Comparison of ENCODE assay signal across 2 cellular contexts in the genomic region with DNA sequence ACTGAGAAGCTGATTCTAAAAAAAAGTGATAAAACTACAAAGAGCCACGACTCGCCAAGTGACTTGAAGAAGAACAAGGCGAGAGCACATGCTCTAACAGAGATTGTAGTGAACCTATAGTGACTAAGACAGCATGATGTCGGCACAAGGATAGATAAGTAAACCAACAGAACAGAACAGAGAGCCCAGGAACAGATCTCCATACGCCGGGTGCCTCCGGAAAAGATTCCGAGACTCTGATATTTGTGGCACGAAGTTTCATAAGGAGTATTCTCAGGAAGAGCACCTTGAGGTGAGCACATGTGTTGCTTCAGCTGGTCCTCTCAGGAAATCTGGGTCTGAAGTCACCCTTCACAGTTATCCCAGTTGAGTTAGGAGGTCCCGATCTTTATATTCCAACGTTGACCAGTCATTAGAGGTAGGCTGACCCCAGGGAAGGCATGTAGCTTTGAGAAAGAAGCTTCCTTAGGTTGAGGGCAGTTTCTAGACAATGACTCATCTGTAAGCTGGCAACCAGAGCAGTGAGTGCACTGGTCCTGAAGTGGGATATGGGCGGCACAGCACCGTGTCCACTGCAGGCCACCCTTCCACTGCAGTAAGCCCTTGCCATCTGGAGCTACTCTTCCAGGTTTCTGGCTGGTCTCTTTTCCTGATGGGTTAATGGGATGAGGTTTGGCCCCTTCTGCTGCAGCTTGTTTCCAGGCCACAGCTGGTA.
TF ChIP-seq lines count a peak whose summit lies in the region.

No MANE protein-coding gene starts in this region.

TF ChIP-seq in H1, 55 proteins besides CTCF, POLR2A, EP300 and RAD21 (continues in another document):
- TF ChIP-seq PHF8 (conservative IDR thresholded peaks at IDR 0.05; ENCODE audit: low read depth, low read length) (no peak), RXRA (IDR thresholded peaks at IDR 0.05; ENCODE audit: insufficient read depth, low read depth, low read length) (no peak), KDM5A (IDR thresholded peaks at IDR 0.05; ENCODE audit: low read length) (no peak), SP1 (IDR thresholded peaks at IDR 0.05; ENCODE audit: low read depth, low read length) (no peak), ZNF274 (IDR thresholded peaks at IDR 0.05; ENCODE audit: borderline replicate concordance, extremely low read depth, low read length) (no peak), EZH2 (IDR thresholded peaks at IDR 0.05; ENCODE audit: low read depth, low read length, severe bottlenecking) (no peak), CBX8 (IDR thresholded peaks at IDR 0.05; ENCODE audit: borderline replicate concordance, low read depth, low read length) (no peak), JUND (IDR thresholded peaks at IDR 0.05; ENCODE audit: low read length) (no peak), POU5F1 (IDR thresholded peaks at IDR 0.05; ENCODE audit: low read depth, low read length) (no peak), ASH2L (IDR thresholded peaks at IDR 0.05; ENCODE audit: low read length) (no peak), RNF2 (IDR thresholded peaks at IDR 0.05; ENCODE audit: borderline replicate concordance, low read depth, low read length, missing control alignments, poor library complexity, severe bottlenecking) (no peak), JUN (IDR thresholded peaks at IDR 0.05; ENCODE audit: low read depth, low read length) (no peak)
- TF ChIP-seq, protein P1, sequence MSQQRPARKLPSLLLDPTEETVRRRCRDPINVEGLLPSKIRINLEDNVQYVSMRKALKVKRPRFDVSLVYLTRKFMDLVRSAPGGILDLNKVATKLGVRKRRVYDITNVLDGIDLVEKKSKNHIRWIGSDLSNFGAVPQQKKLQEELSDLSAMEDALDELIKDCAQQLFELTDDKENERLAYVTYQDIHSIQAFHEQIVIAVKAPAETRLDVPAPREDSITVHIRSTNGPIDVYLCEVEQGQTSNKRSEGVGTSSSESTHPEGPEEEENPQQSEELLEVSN (IDR thresholded peaks at IDR 0.05): no peak
- TF ChIP-seq, protein P2, sequence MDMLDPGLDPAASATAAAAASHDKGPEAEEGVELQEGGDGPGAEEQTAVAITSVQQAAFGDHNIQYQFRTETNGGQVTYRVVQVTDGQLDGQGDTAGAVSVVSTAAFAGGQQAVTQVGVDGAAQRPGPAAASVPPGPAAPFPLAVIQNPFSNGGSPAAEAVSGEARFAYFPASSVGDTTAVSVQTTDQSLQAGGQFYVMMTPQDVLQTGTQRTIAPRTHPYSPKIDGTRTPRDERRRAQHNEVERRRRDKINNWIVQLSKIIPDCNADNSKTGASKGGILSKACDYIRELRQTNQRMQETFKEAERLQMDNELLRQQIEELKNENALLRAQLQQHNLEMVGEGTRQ (IDR thresholded peaks at IDR 0.05; ENCODE audit: low read length): no peak

TF ChIP-seq in WTC11, 78 proteins besides CTCF, POLR2A, EP300 and RAD21:
- TF ChIP-seq, protein P3, sequence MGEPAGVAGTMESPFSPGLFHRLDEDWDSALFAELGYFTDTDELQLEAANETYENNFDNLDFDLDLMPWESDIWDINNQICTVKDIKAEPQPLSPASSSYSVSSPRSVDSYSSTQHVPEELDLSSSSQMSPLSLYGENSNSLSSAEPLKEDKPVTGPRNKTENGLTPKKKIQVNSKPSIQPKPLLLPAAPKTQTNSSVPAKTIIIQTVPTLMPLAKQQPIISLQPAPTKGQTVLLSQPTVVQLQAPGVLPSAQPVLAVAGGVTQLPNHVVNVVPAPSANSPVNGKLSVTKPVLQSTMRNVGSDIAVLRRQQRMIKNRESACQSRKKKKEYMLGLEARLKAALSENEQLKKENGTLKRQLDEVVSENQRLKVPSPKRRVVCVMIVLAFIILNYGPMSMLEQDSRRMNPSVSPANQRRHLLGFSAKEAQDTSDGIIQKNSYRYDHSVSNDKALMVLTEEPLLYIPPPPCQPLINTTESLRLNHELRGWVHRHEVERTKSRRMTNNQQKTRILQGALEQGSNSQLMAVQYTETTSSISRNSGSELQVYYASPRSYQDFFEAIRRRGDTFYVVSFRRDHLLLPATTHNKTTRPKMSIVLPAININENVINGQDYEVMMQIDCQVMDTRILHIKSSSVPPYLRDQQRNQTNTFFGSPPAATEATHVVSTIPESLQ (CRISPR knock-in tag; IDR thresholded peaks at IDR 0.05): no peak
- no peak for TF ChIP-seq SOX15 (CRISPR knock-in tag; IDR thresholded peaks at IDR 0.05)
- TF ChIP-seq TCF7 (CRISPR knock-in tag; IDR thresholded peaks at IDR 0.05; ENCODE audit: low read depth): no peak
- TF ChIP-seq, protein P4, sequence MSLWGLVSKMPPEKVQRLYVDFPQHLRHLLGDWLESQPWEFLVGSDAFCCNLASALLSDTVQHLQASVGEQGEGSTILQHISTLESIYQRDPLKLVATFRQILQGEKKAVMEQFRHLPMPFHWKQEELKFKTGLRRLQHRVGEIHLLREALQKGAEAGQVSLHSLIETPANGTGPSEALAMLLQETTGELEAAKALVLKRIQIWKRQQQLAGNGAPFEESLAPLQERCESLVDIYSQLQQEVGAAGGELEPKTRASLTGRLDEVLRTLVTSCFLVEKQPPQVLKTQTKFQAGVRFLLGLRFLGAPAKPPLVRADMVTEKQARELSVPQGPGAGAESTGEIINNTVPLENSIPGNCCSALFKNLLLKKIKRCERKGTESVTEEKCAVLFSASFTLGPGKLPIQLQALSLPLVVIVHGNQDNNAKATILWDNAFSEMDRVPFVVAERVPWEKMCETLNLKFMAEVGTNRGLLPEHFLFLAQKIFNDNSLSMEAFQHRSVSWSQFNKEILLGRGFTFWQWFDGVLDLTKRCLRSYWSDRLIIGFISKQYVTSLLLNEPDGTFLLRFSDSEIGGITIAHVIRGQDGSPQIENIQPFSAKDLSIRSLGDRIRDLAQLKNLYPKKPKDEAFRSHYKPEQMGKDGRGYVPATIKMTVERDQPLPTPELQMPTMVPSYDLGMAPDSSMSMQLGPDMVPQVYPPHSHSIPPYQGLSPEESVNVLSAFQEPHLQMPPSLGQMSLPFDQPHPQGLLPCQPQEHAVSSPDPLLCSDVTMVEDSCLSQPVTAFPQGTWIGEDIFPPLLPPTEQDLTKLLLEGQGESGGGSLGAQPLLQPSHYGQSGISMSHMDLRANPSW (CRISPR knock-in tag; conservative IDR thresholded peaks at IDR 0.05; ENCODE audit: low read depth): no peak
- TF ChIP-seq, protein P5, sequence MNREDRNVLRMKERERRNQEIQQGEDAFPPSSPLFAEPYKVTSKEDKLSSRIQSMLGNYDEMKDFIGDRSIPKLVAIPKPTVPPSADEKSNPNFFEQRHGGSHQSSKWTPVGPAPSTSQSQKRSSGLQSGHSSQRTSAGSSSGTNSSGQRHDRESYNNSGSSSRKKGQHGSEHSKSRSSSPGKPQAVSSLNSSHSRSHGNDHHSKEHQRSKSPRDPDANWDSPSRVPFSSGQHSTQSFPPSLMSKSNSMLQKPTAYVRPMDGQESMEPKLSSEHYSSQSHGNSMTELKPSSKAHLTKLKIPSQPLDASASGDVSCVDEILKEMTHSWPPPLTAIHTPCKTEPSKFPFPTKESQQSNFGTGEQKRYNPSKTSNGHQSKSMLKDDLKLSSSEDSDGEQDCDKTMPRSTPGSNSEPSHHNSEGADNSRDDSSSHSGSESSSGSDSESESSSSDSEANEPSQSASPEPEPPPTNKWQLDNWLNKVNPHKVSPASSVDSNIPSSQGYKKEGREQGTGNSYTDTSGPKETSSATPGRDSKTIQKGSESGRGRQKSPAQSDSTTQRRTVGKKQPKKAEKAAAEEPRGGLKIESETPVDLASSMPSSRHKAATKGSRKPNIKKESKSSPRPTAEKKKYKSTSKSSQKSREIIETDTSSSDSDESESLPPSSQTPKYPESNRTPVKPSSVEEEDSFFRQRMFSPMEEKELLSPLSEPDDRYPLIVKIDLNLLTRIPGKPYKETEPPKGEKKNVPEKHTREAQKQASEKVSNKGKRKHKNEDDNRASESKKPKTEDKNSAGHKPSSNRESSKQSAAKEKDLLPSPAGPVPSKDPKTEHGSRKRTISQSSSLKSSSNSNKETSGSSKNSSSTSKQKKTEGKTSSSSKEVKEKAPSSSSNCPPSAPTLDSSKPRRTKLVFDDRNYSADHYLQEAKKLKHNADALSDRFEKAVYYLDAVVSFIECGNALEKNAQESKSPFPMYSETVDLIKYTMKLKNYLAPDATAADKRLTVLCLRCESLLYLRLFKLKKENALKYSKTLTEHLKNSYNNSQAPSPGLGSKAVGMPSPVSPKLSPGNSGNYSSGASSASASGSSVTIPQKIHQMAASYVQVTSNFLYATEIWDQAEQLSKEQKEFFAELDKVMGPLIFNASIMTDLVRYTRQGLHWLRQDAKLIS (CRISPR knock-in tag; IDR thresholded peaks at IDR 0.05; ENCODE audit: borderline replicate concordance): no peak
- no peak for TF ChIP-seq NFYB (CRISPR knock-in tag; conservative IDR thresholded peaks at IDR 0.05; ENCODE audit: low read depth)
- TF ChIP-seq IRF2 (CRISPR knock-in tag; IDR thresholded peaks at IDR 0.05; ENCODE audit: borderline replicate concordance, low read depth): no peak
- TF ChIP-seq, protein P6, sequence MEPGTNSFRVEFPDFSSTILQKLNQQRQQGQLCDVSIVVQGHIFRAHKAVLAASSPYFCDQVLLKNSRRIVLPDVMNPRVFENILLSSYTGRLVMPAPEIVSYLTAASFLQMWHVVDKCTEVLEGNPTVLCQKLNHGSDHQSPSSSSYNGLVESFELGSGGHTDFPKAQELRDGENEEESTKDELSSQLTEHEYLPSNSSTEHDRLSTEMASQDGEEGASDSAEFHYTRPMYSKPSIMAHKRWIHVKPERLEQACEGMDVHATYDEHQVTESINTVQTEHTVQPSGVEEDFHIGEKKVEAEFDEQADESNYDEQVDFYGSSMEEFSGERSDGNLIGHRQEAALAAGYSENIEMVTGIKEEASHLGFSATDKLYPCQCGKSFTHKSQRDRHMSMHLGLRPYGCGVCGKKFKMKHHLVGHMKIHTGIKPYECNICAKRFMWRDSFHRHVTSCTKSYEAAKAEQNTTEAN (CRISPR knock-in tag; IDR thresholded peaks at IDR 0.05): no peak
- no peak for TF ChIP-seq ZNF232 (CRISPR knock-in tag; IDR thresholded peaks at IDR 0.05)
- TF ChIP-seq, protein P7, sequence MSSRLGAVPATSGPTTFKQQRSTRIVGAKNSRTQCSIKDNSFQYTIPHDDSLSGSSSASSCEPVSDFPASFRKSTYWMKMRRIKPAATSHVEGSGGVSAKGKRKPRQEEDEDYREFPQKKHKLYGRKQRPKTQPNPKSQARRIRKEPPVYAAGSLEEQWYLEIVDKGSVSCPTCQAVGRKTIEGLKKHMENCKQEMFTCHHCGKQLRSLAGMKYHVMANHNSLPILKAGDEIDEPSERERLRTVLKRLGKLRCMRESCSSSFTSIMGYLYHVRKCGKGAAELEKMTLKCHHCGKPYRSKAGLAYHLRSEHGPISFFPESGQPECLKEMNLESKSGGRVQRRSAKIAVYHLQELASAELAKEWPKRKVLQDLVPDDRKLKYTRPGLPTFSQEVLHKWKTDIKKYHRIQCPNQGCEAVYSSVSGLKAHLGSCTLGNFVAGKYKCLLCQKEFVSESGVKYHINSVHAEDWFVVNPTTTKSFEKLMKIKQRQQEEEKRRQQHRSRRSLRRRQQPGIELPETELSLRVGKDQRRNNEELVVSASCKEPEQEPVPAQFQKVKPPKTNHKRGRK (CRISPR knock-in tag; IDR thresholded peaks at IDR 0.05; ENCODE audit: borderline replicate concordance): no peak
- TF ChIP-seq ZNF416 (CRISPR knock-in tag; IDR thresholded peaks at IDR 0.05): no peak
- TF ChIP-seq TEAD1 (CRISPR knock-in tag; IDR thresholded peaks at IDR 0.05): no peak
- TF ChIP-seq NR3C1 (CRISPR knock-in tag; conservative IDR thresholded peaks at IDR 0.05; ENCODE audit: low read depth): no peak
- no peak for TF ChIP-seq JUN (CRISPR knock-in tag; IDR thresholded peaks at IDR 0.05)
TF ChIP-seq in WTC11: peak in this region for 0.
